Comparison of ENCODE assay signal across 31 cellular contexts in genomic region chr6:139567095-139567494, GRCh38.
DNase-seq lines count a peak whose midpoint lies in the region; FAIRE-seq and TF ChIP-seq lines count a peak whose summit lies in the region.
"Had no signal": no experiment of that assay in that cellular context is flagged by ENCODE, and none has a peak within 500 bp of the region (broad histone marks: within the 10 kb centered on the region; RNA-seq: fewer than 3 reads in every experiment).

No MANE protein-coding gene starts in this region.

- no peaks in the 10 kb centered on the region for H3K36me3 ChIP-seq in astrocyte (ENCODE audit: insufficient read depth, low read length)
- no peaks in the 10 kb centered on the region for H3K36me3 ChIP-seq in mesenchymal stem cell (ENCODE audit: control insufficient read depth in 1 of 2, insufficient read depth in 2 of 2, low read depth in 1 of 2, low read length in 2 of 2)
- H3K36me3 ChIP-seq in colonic mucosa, result no peaks in the 10 kb centered on the region
- no peaks in the 10 kb centered on the region for H3K36me3 ChIP-seq in brain microvascular endothelial cell (replicated peaks)
- H3K36me3 ChIP-seq: neural progenitor cell, SJCRH30, spleen, stomach, thyroid gland, vagina had no signal

- no peak overlapping the region for H3K4me3 ChIP-seq in astrocyte (ENCODE audit: insufficient read depth, low read depth, low read length)
- H3K4me3 ChIP-seq in mesenchymal stem cell (ENCODE audit: insufficient read depth in 1 of 2, low read depth in 1 of 2, low read length in 2 of 2), result no peak overlapping the region
- H3K4me3 ChIP-seq in colonic mucosa, result no peak overlapping the region
- no peak overlapping the region for H3K4me3 ChIP-seq in brain microvascular endothelial cell (ENCODE audit: low read depth, low read length)
- H3K4me3 ChIP-seq: neural progenitor cell, SJCRH30, spleen, stomach, thyroid gland, vagina had no signal

- H3K4me2 ChIP-seq in astrocyte (ENCODE audit: low read length), result peak overlapping the region; percentile 6
- H3K4me2 ChIP-seq in mesenchymal stem cell (ENCODE audit: low read length, poor library complexity, severe bottlenecking), result no peak overlapping the region
- H3K4me2 ChIP-seq: neural progenitor cell had no signal

- H3K4ac ChIP-seq in mesenchymal stem cell (ENCODE audit: low read depth in 1 of 2, low read length in 2 of 2), result peak overlapping the region; percentile 77 to 92

- no peaks in the 10 kb centered on the region for H3K27me3 Mint-ChIP-seq in astrocyte (ENCODE audit: low read depth, unreplicated experiment)
- H3K27me3 Mint-ChIP-seq: brain, T-cell had no signal

- H2AK5ac ChIP-seq in mesenchymal stem cell (ENCODE audit: low read length, severe bottlenecking), result peak overlapping the region; percentile 93

- 41% methylated on average over 3 of the region's 3 CpGs for WGBS in mesenchymal stem cell

- no peaks in the 10 kb centered on the region for H3K9me3 ChIP-seq in astrocyte (ENCODE audit: insufficient read depth, low read depth, low read length)
- H3K9me3 ChIP-seq in mesenchymal stem cell (ENCODE audit: control insufficient read depth, low read length), result no peaks in the 10 kb centered on the region
- H3K9me3 ChIP-seq in colonic mucosa, result no peaks in the 10 kb centered on the region
- H3K9me3 ChIP-seq: SJCRH30, spleen, stomach, thyroid gland, vagina had no signal

- H3K79me2 ChIP-seq in astrocyte (ENCODE audit: insufficient read depth, low read length), result no peaks in the 10 kb centered on the region

- peak overlapping the region in 1 of 2 experiments; percentile 91 for H3K23ac ChIP-seq in mesenchymal stem cell (ENCODE audit: low read length in 2 of 2)

- H4K8ac ChIP-seq in mesenchymal stem cell (ENCODE audit: low read length), result peak overlapping the region; percentile 70

- H3K18ac ChIP-seq in mesenchymal stem cell (ENCODE audit: low read depth in 1 of 2, low read length in 2 of 2), result peak overlapping the region; percentile 88 to 93

- DNase-seq in A172 (ENCODE audit: low spot score), result peak; percentile 53
- DNase-seq in LHCN-M2 (ENCODE audit: low read depth), result peak; percentile 40
- DNase-seq in astrocyte (ENCODE audit: low read depth), result no peak
- peak; percentile 67 for DNase-seq in mesenchymal stem cell
- DNase-seq in colonic mucosa, result no peak
- DNase-seq in NCI-H748 treated with DMSO at 0.1 percent for 48 hours (lab: John Stamatoyannopoulos, UW), result no peak
- no peak for DNase-seq in NCI-H748 (lab: John Stamatoyannopoulos, UW; ENCODE audit: unreplicated experiment)
- DNase-seq in brain microvascular endothelial cell, result no peak
- DNase-seq: activated CD4-positive, alpha-beta T cell treated with anti-CD3 and anti-CD28 coated beads, Interleukin-2, amount 50 U/mL, for 48 hours; activated naive CD4-positive, alpha-beta T cell treated with Interleukin-2 at 50 U/mL for 16 hours; activated T-cell treated with anti-CD3 and anti-CD28 coated beads, Interleukin-2, amount 50 U/mL, for 72 hours; DMS79; immature natural killer cell; KG1; NCI-H146; NCI-H82; posterior cingulate gyrus; right cardiac atrium; SJCRH30; spleen; stimulated activated CD8-positive, alpha-beta memory T cell treated with anti-CD3 and anti-CD28 coated beads, Interleukin-4, amount 100 ng/mL, for 48 hours; stomach; T-cell had no signal

- in situ Hi-C loops in brain microvascular endothelial cell (cut with HindIII; ENCODE audit: low pct_ligation_motif_present, low sequenced_read_pairs), result no loop called here

- H3K4me3 Mint-ChIP-seq in astrocyte (ENCODE audit: unreplicated experiment), result no peak overlapping the region
- H3K4me3 Mint-ChIP-seq: activated T-cell treated with anti-CD3 and anti-CD28 coated beads, Interleukin-2, amount 50 U/mL, for 72 hours; brain; immature natural killer cell; neural progenitor cell; T-cell had no signal

- no peaks in the 10 kb centered on the region for H3K9me3 Mint-ChIP-seq in astrocyte (ENCODE audit: unreplicated experiment)
- H3K9me3 Mint-ChIP-seq: immature natural killer cell, T-cell had no signal

- H3K27me3 ChIP-seq in astrocyte (ENCODE audit: insufficient read depth, low read length) (no peaks in the 10 kb centered on the region), mesenchymal stem cell (ENCODE audit: control insufficient read depth in 1 of 2, insufficient read depth in 1 of 2, low read length in 2 of 2) (no peaks in the 10 kb centered on the region), colonic mucosa (no peaks in the 10 kb centered on the region), brain microvascular endothelial cell (replicated peaks) (no peaks in the 10 kb centered on the region)
- H3K27me3 ChIP-seq: neural progenitor cell, SJCRH30, spleen, stomach, thyroid gland, vagina had no signal

- FAIRE-seq in astrocyte (lab: Jason Lieb, UNC), result no peak
- FAIRE-seq: A204.1, endothelial cell of umbilical vein, G401.6, TTC549 had no signal

- no peak overlapping the region for H2BK5ac ChIP-seq in mesenchymal stem cell (ENCODE audit: low read depth, low read length, poor library complexity, severe bottlenecking)

- H3K4me1 Mint-ChIP-seq in astrocyte (ENCODE audit: low read depth, unreplicated experiment), result peaks cover 45% of the 10 kb centered on the region
- H3K4me1 Mint-ChIP-seq: brain, immature natural killer cell, T-cell had no signal

- peak overlapping the region; percentile 16 for H2BK15ac ChIP-seq in mesenchymal stem cell (ENCODE audit: low read depth, poor library complexity, severe bottlenecking)

- H4K20me1 ChIP-seq in astrocyte (ENCODE audit: insufficient read depth, low read length), result no peaks in the 10 kb centered on the region

- H2AFZ ChIP-seq in astrocyte (ENCODE audit: low read depth, low read length), result peak overlapping the region; percentile 56
- H2AFZ ChIP-seq in mesenchymal stem cell (ENCODE audit: low read depth, low read length), result no peak overlapping the region
- H2AFZ ChIP-seq: neural progenitor cell had no signal

- H3K9ac ChIP-seq in astrocyte (ENCODE audit: low read length) (no peak overlapping the region), mesenchymal stem cell (ENCODE audit: low read length) (no peak overlapping the region), colonic mucosa (ENCODE audit: low read depth in 2 of 2, low read length in 2 of 2) (no peak overlapping the region)
- H3K9ac ChIP-seq: neural progenitor cell had no signal

- peak overlapping the region; percentile 95 to 97 for H2BK12ac ChIP-seq in mesenchymal stem cell (ENCODE audit: low read length in 2 of 2)

- peaks cover 5% of the 10 kb centered on the region for H3K79me1 ChIP-seq in mesenchymal stem cell (replicated peaks; ENCODE audit: low read length, poor library complexity, severe bottlenecking)

- no peak for TF ChIP-seq CTCF in astrocyte (IDR thresholded peaks at IDR 0.05; ENCODE audit: insufficient read depth, low read depth, low read length)
- TF ChIP-seq CTCF in colonic mucosa (IDR thresholded peaks at IDR 0.05), result no peak
- no peak for TF ChIP-seq CTCF in brain microvascular endothelial cell (IDR thresholded peaks at IDR 0.05; ENCODE audit: low read depth, low read length, missing control alignments)

- H4K91ac ChIP-seq in mesenchymal stem cell (ENCODE audit: low read length), result peak overlapping the region; percentile 96

- H3K27ac ChIP-seq in astrocyte (ENCODE audit: low read depth, low read length), result peak overlapping the region; percentile 26
- H3K27ac ChIP-seq in mesenchymal stem cell (ENCODE audit: low read length, poor library complexity, severe bottlenecking), result peak overlapping the region; percentile 51
- no peak overlapping the region for H3K27ac ChIP-seq in colonic mucosa
- no peak overlapping the region for H3K27ac ChIP-seq in brain microvascular endothelial cell
- H3K27ac ChIP-seq: neural progenitor cell, SJCRH30, spleen, stomach, thyroid gland, vagina had no signal

- H3K4me1 ChIP-seq in astrocyte (ENCODE audit: insufficient read depth, low read length) (peaks cover 36% of the 10 kb centered on the region), mesenchymal stem cell (ENCODE audit: control insufficient read depth, insufficient read depth, low read depth, low read length) (peaks cover 7% of the 10 kb centered on the region), colonic mucosa (no peaks in the 10 kb centered on the region)
- H3K4me1 ChIP-seq: neural progenitor cell, vagina had no signal

- H3K36me3 Mint-ChIP-seq in astrocyte (ENCODE audit: low read depth, unreplicated experiment), result no peaks in the 10 kb centered on the region
- H3K36me3 Mint-ChIP-seq: immature natural killer cell, neural progenitor cell, T-cell had no signal

- no peak overlapping the region for H3K14ac ChIP-seq in mesenchymal stem cell (ENCODE audit: low read length in 2 of 2)

- intact Hi-C loops in colonic mucosa (cut with DNase I), result no loop called here

- H3K27ac Mint-ChIP-seq in astrocyte (ENCODE audit: unreplicated experiment), result peak overlapping the region; percentile 94
- H3K27ac Mint-ChIP-seq: activated T-cell treated with anti-CD3 and anti-CD28 coated beads, Interleukin-2, amount 50 U/mL, for 72 hours; immature natural killer cell; T-cell had no signal

- H2BK120ac ChIP-seq in mesenchymal stem cell (ENCODE audit: low read depth, low read length), result peak overlapping the region; percentile 71

Comparison
In these comparisons a context has a peak if more than half of its experiments do, and no peak if none do; other contexts are left out.
1. DNase-seq: peak in A172 (single experiment), LHCN-M2 (single experiment) and mesenchymal stem cell (single experiment); none in astrocyte (single experiment), colonic mucosa (single experiment), NCI-H748 treated with DMSO at 0.1 percent for 48 hours (single experiment), NCI-H748 (single experiment) and brain microvascular endothelial cell (single experiment).
2. H3K27ac ChIP-seq: peak in astrocyte (single experiment) and mesenchymal stem cell (single experiment); none in colonic mucosa (single experiment) and brain microvascular endothelial cell (single experiment).